Comparison of ENCODE assay signal across 8 cellular contexts in the genomic region with DNA sequence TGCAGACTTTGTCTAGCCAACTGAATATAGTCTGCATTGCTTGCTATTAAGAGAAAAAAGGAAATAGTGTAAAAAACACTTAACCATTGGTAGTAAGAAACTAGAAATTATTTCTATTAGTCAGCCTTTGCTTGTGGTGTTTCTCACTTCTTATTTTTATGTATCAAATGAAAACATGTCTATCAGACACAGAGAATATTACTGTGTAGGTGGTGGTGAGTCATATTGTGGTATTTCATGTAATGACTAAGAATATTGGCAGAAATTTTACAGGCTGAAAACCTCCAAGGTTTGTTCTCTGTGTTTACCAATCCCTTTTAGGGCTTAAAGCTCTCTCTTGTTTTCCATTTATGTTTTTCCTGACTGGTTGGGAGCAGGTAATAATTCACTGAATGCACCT.
DNase-seq lines count a peak whose midpoint lies in the region; ATAC-seq, FAIRE-seq and TF ChIP-seq lines count a peak whose summit lies in the region.

No MANE protein-coding gene starts in this region.

- no peaks in the 10 kb centered on the region for H3K27me3 ChIP-seq in K562 (ENCODE audit: control insufficient read depth in 2 of 2, insufficient read depth in 2 of 2, low read length in 2 of 2)
- H3K27me3 ChIP-seq in muscle layer of duodenum (ENCODE audit: low read depth, low read length), result no peaks in the 10 kb centered on the region
- H3K27me3 ChIP-seq in CD4-positive, alpha-beta T cell (ENCODE audit: control insufficient read depth, insufficient read depth, low read length), result no peaks in the 10 kb centered on the region

- TF ChIP-seq EP300 in K562 (IDR thresholded peaks at IDR 0.05; ENCODE audit: low read length), result no peak

- H3K9me3 Mint-ChIP-seq in CD4-positive, alpha-beta T cell, result no peaks in the 10 kb centered on the region

- no peak overlapping the region for H3K4me3 Mint-ChIP-seq in CD4-positive, alpha-beta T cell

- H3K9ac ChIP-seq in K562 (ENCODE audit: insufficient read depth in 1 of 2, low read depth in 2 of 2, low read length in 2 of 2), result no peak overlapping the region

- no peaks in the 10 kb centered on the region for H3K27me3 Mint-ChIP-seq in CD4-positive, alpha-beta T cell

- H3K4me3 ChIP-seq in GM12865 (ENCODE audit: low read depth, low read length) (no peak overlapping the region), K562 (no peak overlapping the region), muscle layer of duodenum (ENCODE audit: low read depth in 1 of 2, low read length in 2 of 2) (no peak overlapping the region)

- H3K79me2 ChIP-seq in K562 (ENCODE audit: control insufficient read depth, insufficient read depth, low read length), result no peaks in the 10 kb centered on the region

- FAIRE-seq in K562 (lab: Jason Lieb, UNC), result no peak

- in situ Hi-C loops in K562 (cut with MboI), result no loop called here

- peaks cover 0 to 11% of the 10 kb centered on the region in 2 experiments; a peak in 2 of 5 replicates for H3K4me1 ChIP-seq in K562 (replicated peaks in 1 of 2; ENCODE audit: control insufficient read depth in 2 of 2, insufficient read depth in 2 of 2, low read length in 2 of 2)
- H3K4me1 ChIP-seq in muscle layer of duodenum (ENCODE audit: control insufficient read depth in 1 of 2, insufficient read depth in 2 of 2, low read length in 2 of 2), result peaks cover 10 to 23% of the 10 kb centered on the region in 2 donors

- intact Hi-C loops in K562 (cut with micrococcal nuclease), result no loop called here
- intact Hi-C loops in CD4-positive, alpha-beta T cell (cut with DNase I, micrococcal nuclease), result no loop called here

- H3K27ac ChIP-seq in K562 (ENCODE audit: extremely low read depth, low read depth, low read length) (no peak overlapping the region), muscle layer of duodenum (ENCODE audit: low read length) (peak overlapping the region; percentile 26)
- H3K27ac ChIP-seq in CD4-positive, alpha-beta T cell (ENCODE audit: low read depth, low read length), result no peak overlapping the region

- peaks cover 14% of the 10 kb centered on the region for H3K36me3 Mint-ChIP-seq in CD4-positive, alpha-beta T cell (ENCODE audit: low read depth)

- no peaks in the 10 kb centered on the region for H4K20me1 ChIP-seq in K562 (replicated peaks; ENCODE audit: control insufficient read depth, insufficient read depth, low read length)

- H2AFZ ChIP-seq in K562 (ENCODE audit: low read depth, low read length), result no peak overlapping the region

- no peak overlapping the region for H3K27ac Mint-ChIP-seq in CD4-positive, alpha-beta T cell

- no TSS peak for BruUV-seq in K562 (replicated peaks; lab: Mats Ljungman, UMichigan)

- H3K4me1 Mint-ChIP-seq in CD4-positive, alpha-beta T cell (ENCODE audit: low read depth), result peaks cover 7% of the 10 kb centered on the region

- POLR2A ChIA-PET in K562 (lab: Yijun Ruan, JAX), result no interaction called here
- POLR2A ChIA-PET in CD4-positive, alpha-beta T cell (lab: Charles Lee), result no interaction called here

- H3K36me3 ChIP-seq in K562 (ENCODE audit: control insufficient read depth, insufficient read depth, low read length), result no peaks in the 10 kb centered on the region
- H3K36me3 ChIP-seq in muscle layer of duodenum (ENCODE audit: control insufficient read depth in 1 of 2, insufficient read depth in 2 of 2, low read length in 2 of 2), result no peaks in the 10 kb centered on the region

- TF ChIP-seq RAD21 in K562 (CRISPR knock-in tag; conservative IDR thresholded peaks at IDR 0.05 in 1 of 2, IDR thresholded peaks at IDR 0.05 in 1 of 2), result no peak

- CTCF ChIA-PET in K562 (lab: Yijun Ruan, JAX; ENCODE audit: low intra/inter-chr PET ratio), result no interaction called here
- CTCF ChIA-PET in CD4-positive, alpha-beta T cell (lab: Charles Lee), result no interaction called here

- DNase-seq in GM12865 (ENCODE audit: low read depth), result peak; percentile 80
- peak; percentile 10 to 12 for DNase-seq in Kasumi-1 (lab: John Stamatoyannopoulos, UW)
- DNase-seq in K562 (ENCODE audit: extremely low read depth in 1 of 4, low spot score in 3 of 4), result peak in 2 of 4 experiments; percentile 10 to 19
- no peak for DNase-seq in stimulated activated CD4-positive, alpha-beta T cell treated with anti-CD3 and anti-CD28 coated beads, Interleukin-4, amount 100 ng/mL, for 24 hours
- DNase-seq in activated CD4-positive, alpha-beta T cell treated with anti-CD3 and anti-CD28 coated beads, Interleukin-2, amount 50 U/mL, for 1 hour, result no peak
- no peak for DNase-seq in CD4-positive, alpha-beta T cell

- H3K9me1 ChIP-seq in K562 (ENCODE audit: control insufficient read depth, insufficient read depth, low read length), result no peaks in the 10 kb centered on the region

- H3K9me3 ChIP-seq in K562 (replicated peaks; ENCODE audit: control insufficient read depth, insufficient read depth, low read depth, low read length) (no peaks in the 10 kb centered on the region), muscle layer of duodenum (ENCODE audit: control insufficient read depth in 1 of 2, low read length in 2 of 2) (no peaks in the 10 kb centered on the region)
- H3K9me3 ChIP-seq in CD4-positive, alpha-beta T cell (ENCODE audit: control insufficient read depth, low read length), result no peaks in the 10 kb centered on the region

- no peak for TF ChIP-seq POLR2A in K562 (conservative IDR thresholded peaks at IDR 0.05)

- TF ChIP-seq CTCF in GM12865 (IDR thresholded peaks at IDR 0.05; ENCODE audit: insufficient read depth, low read depth, low read length, missing control alignments) (no peak), K562 (IDR thresholded peaks at IDR 0.05 in 2 of 3, conservative IDR thresholded peaks at IDR 0.05 in 1 of 3; ENCODE audit: insufficient read depth in 2 of 3, low read depth in 1 of 3, low read length in 3 of 3) (no peak)
- no peak for TF ChIP-seq CTCF in CD4-positive, alpha-beta T cell (IDR thresholded peaks at IDR 0.05)

- ATAC-seq in GM21717 (IDR thresholded peaks at IDR 0.05; ENCODE audit: unreplicated experiment) (peak; percentile 89), K562 (no peak)
- ATAC-seq in CD4-positive, alpha-beta T cell (ENCODE audit: poor library complexity), result no peak

- H3K4me2 ChIP-seq in K562 (ENCODE audit: insufficient read depth, low read length), result no peak overlapping the region

TF ChIP-seq in K562, 482 proteins besides CTCF, POLR2A, EP300 and RAD21:
- TF ChIP-seq EGR1 (conservative IDR thresholded peaks at IDR 0.05) (peak; percentile 58), DPF2 (IDR thresholded peaks at IDR 0.05) (0 out of 2 replicates have a peak, but pooled peaks have one; percentile 46), ZFP1 (CRISPR knock-in tag; IDR thresholded peaks at IDR 0.05) (no peak), FOSL1 (tag; conservative IDR thresholded peaks at IDR 0.05) (peak; percentile 83), RAD51 (IDR thresholded peaks at IDR 0.05; ENCODE audit: borderline replicate concordance, low read depth) (no peak), JUND (IDR thresholded peaks at IDR 0.05; ENCODE audit: borderline replicate concordance, low read depth, low read length) (peak; percentile 76; the same call in 1 of the 2 replicates), JUND (tag; IDR thresholded peaks at IDR 0.05; ENCODE audit: borderline replicate concordance, low read depth, low read length) (peak; percentile 38; the same call in 1 of the 3 replicates), JUN (IDR thresholded peaks at IDR 0.05; ENCODE audit: borderline replicate concordance, low read depth, low read length) (peak; percentile 52; the same call in 1 of the 2 replicates), JUN (CRISPR knock-in tag; IDR thresholded peaks at IDR 0.05; ENCODE audit: borderline replicate concordance) (no peak), ARID1B (IDR thresholded peaks at IDR 0.05) (peak; percentile 46; the same call in 1 of the 2 replicates), HDAC1 (IDR thresholded peaks at IDR 0.05) (no peak)
- TF ChIP-seq, protein P1, sequence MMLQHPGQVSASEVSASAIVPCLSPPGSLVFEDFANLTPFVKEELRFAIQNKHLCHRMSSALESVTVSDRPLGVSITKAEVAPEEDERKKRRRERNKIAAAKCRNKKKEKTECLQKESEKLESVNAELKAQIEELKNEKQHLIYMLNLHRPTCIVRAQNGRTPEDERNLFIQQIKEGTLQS (IDR thresholded peaks at IDR 0.05), result peak; percentile 75
- TF ChIP-seq, protein P1 (CRISPR knock-in tag; conservative IDR thresholded peaks at IDR 0.05), result no peak

Comparison
In these comparisons a context has a peak if more than half of its experiments do, and no peak if none do; other contexts are left out.
1. DNase-seq: peak in GM12865 (single experiment) and Kasumi-1 (2 of 2); none in stimulated activated CD4-positive, alpha-beta T cell treated with anti-CD3 and anti-CD28 coated beads, Interleukin-4, amount 100 ng/mL, for 24 hours (single experiment), activated CD4-positive, alpha-beta T cell treated with anti-CD3 and anti-CD28 coated beads, Interleukin-2, amount 50 U/mL, for 1 hour (single experiment) and CD4-positive, alpha-beta T cell (0 of 10).